1 cellular context compared by ENCODE assay signal in the genomic region with DNA sequence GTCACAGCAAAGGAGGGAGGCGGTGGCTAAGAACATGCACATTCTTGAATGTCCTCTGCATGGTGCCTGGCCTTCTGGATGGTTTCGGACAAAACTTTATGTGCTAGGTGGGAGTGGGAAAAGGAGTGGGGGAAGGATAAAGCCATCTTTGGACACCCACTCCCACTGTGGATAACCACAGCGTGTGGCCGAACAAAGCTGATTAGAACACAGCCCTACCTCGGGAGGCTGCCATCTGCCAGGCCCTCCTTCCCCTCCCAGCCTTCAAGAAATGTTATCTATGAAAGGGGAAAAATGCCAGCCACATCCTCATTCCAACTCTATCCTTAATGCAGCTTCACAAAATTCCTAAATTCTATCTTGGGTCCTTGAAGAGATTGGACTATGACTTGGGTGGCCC.
TF ChIP-seq lines count a peak whose summit lies in the region.

No MANE protein-coding gene starts in this region.

TF ChIP-seq in WTC11, 78 proteins besides CTCF, POLR2A, EP300 and RAD21 (continued from another document):
- TF ChIP-seq ZNF416 (CRISPR knock-in tag; IDR thresholded peaks at IDR 0.05) (no peak), TCF7 (CRISPR knock-in tag; IDR thresholded peaks at IDR 0.05; ENCODE audit: low read depth) (no peak)
